Comparison of ENCODE assay signal across 10 cellular contexts in the genomic region with DNA sequence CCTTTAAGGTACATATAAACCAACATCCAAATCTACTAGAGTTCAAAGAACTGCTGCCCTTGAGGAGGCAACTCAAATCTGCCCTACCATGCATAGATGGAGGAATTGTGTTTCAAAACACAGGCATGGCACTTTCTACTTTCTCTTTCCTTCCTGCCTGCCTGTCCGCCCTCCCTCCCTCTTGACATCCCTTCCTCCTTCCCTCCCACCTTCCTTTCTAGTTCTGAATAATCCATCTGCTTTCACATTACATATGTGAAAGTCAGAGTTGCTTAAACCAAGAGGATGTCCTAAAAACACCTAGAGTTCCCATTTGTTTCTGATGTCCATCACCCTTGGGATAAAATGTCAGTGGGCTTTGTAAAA.
DNase-seq lines count a peak whose midpoint lies in the region; ATAC-seq lines count a peak whose summit lies in the region.
"Had no signal": no experiment of that assay in that cellular context is flagged by ENCODE, and none has a peak within 500 bp of the region (broad histone marks: within the 10 kb centered on the region; RNA-seq: fewer than 3 reads in every experiment).

No MANE protein-coding gene starts in this region.

- POLR2A ChIA-PET in activated naive CD8-positive, alpha-beta T cell treated with anti-CD3 and anti-CD28 coated beads, Interleukin-2, amount 10 ng/mL, durations not matched to agents 7 days and 5 days (lab: Charles Lee) = no interaction called here

- H3K27me3 Mint-ChIP-seq in activated T-cell treated with anti-CD3 and anti-CD28 coated beads, Interleukin-2, amount 50 U/mL, for 24 hours = no peaks in the 10 kb centered on the region
- no peaks in the 10 kb centered on the region for H3K27me3 Mint-ChIP-seq in activated naive CD8-positive, alpha-beta T cell treated with anti-CD3 and anti-CD28 coated beads, Interleukin-2, amount 10 ng/mL, durations not matched to agents 7 days and 5 days
- H3K27me3 Mint-ChIP-seq in stimulated activated memory B cell treated with anti-CD40 and anti-IgM and Interleukin-4, amounts not matched to agents 10 μg/mL and 1 μg/mL and 100 μg/mL, for 72 hours = no peaks in the 10 kb centered on the region

- peaks cover 96% of the 10 kb centered on the region for H3K4me1 Mint-ChIP-seq in activated T-cell treated with anti-CD3 and anti-CD28 coated beads, Interleukin-2, amount 50 U/mL, for 24 hours (ENCODE audit: low read depth)
- H3K4me1 Mint-ChIP-seq in activated naive CD8-positive, alpha-beta T cell treated with anti-CD3 and anti-CD28 coated beads, Interleukin-2, amount 10 ng/mL, durations not matched to agents 7 days and 5 days = peaks cover 63% of the 10 kb centered on the region
- H3K4me1 Mint-ChIP-seq in stimulated activated memory B cell treated with anti-CD40 and anti-IgM and Interleukin-4, amounts not matched to agents 10 μg/mL and 1 μg/mL and 100 μg/mL, for 72 hours = peaks cover 72% of the 10 kb centered on the region

- no peaks in the 10 kb centered on the region for H3K9me3 Mint-ChIP-seq in activated T-cell treated with anti-CD3 and anti-CD28 coated beads, Interleukin-2, amount 50 U/mL, for 24 hours
- no peaks in the 10 kb centered on the region for H3K9me3 Mint-ChIP-seq in activated naive CD8-positive, alpha-beta T cell treated with anti-CD3 and anti-CD28 coated beads, Interleukin-2, amount 10 ng/mL, durations not matched to agents 7 days and 5 days
- H3K9me3 Mint-ChIP-seq in stimulated activated memory B cell treated with anti-CD40 and anti-IgM and Interleukin-4, amounts not matched to agents 10 μg/mL and 1 μg/mL and 100 μg/mL, for 72 hours = no peaks in the 10 kb centered on the region
- H3K9me3 Mint-ChIP-seq: nephron had no signal

- peaks cover 99% of the 10 kb centered on the region for H3K36me3 Mint-ChIP-seq in activated T-cell treated with anti-CD3 and anti-CD28 coated beads, Interleukin-2, amount 50 U/mL, for 24 hours (ENCODE audit: low read depth)
- H3K36me3 Mint-ChIP-seq in activated naive CD8-positive, alpha-beta T cell treated with anti-CD3 and anti-CD28 coated beads, Interleukin-2, amount 10 ng/mL, durations not matched to agents 7 days and 5 days = peaks cover 48% of the 10 kb centered on the region
- peaks cover 69% of the 10 kb centered on the region for H3K36me3 Mint-ChIP-seq in stimulated activated memory B cell treated with anti-CD40 and anti-IgM and Interleukin-4, amounts not matched to agents 10 μg/mL and 1 μg/mL and 100 μg/mL, for 72 hours

- DNase-seq in activated T-cell treated with anti-CD3 and anti-CD28 coated beads, Interleukin-2, amount 50 U/mL, for 24 hours = no peak
- no peak for DNase-seq in activated T-cell treated with anti-CD3 and anti-CD28 coated beads, Interleukin-2, amount 50 U/mL, for 1 hour
- no peak for DNase-seq in activated naive CD8-positive, alpha-beta T cell treated with anti-CD3 and anti-CD28 coated beads, Interleukin-2, amount 10 ng/mL, durations not matched to agents 7 days and 5 days
- no peak for DNase-seq in stimulated activated naive CD4-positive, alpha-beta T cell treated with Interleukin-2 at 50 U/mL for 16 hours (lab: John Stamatoyannopoulos, UW)
- DNase-seq: effector CD4-positive, alpha-beta T cell had no signal

- no peak overlapping the region for H3K27ac Mint-ChIP-seq in activated T-cell treated with anti-CD3 and anti-CD28 coated beads, Interleukin-2, amount 50 U/mL, for 24 hours
- H3K27ac Mint-ChIP-seq in activated naive CD8-positive, alpha-beta T cell treated with anti-CD3 and anti-CD28 coated beads, Interleukin-2, amount 10 ng/mL, durations not matched to agents 7 days and 5 days = peak overlapping the region; percentile 86
- H3K27ac Mint-ChIP-seq in stimulated activated memory B cell treated with anti-CD40 and anti-IgM and Interleukin-4, amounts not matched to agents 10 μg/mL and 1 μg/mL and 100 μg/mL, for 72 hours = peak overlapping the region; percentile 86
- H3K27ac Mint-ChIP-seq: nephron had no signal

- ATAC-seq in HG02973 (IDR thresholded peaks at IDR 0.05; ENCODE audit: unreplicated experiment) (peak; percentile 77), GM19328 (IDR thresholded peaks at IDR 0.05; ENCODE audit: unreplicated experiment) (no peak), GM21737 (IDR thresholded peaks at IDR 0.05; ENCODE audit: unreplicated experiment) (no peak)
- ATAC-seq in activated naive CD8-positive, alpha-beta T cell treated with anti-CD3 and anti-CD28 coated beads, Interleukin-2, amount 10 ng/mL, durations not matched to agents 7 days and 5 days (ENCODE audit: low read depth) = peak; percentile 35
- ATAC-seq in stimulated activated memory B cell treated with anti-CD40 and anti-IgM and Interleukin-4, amounts not matched to agents 10 μg/mL and 1 μg/mL and 100 μg/mL, for 72 hours = peak; percentile 83

- H3K4me3 Mint-ChIP-seq in activated T-cell treated with anti-CD3 and anti-CD28 coated beads, Interleukin-2, amount 50 U/mL, for 24 hours = peak overlapping the region; percentile 20
- H3K4me3 Mint-ChIP-seq in activated naive CD8-positive, alpha-beta T cell treated with anti-CD3 and anti-CD28 coated beads, Interleukin-2, amount 10 ng/mL, durations not matched to agents 7 days and 5 days = peak overlapping the region; percentile 43
- H3K4me3 Mint-ChIP-seq in stimulated activated memory B cell treated with anti-CD40 and anti-IgM and Interleukin-4, amounts not matched to agents 10 μg/mL and 1 μg/mL and 100 μg/mL, for 72 hours = peak overlapping the region; percentile 50
- H3K4me3 Mint-ChIP-seq: nephron had no signal

Comparison
In these comparisons a context has a peak if more than half of its experiments do, and no peak if none do; other contexts are left out.
1. ATAC-seq: peak in HG02973 (single experiment), activated naive CD8-positive, alpha-beta T cell treated with anti-CD3 and anti-CD28 coated beads, Interleukin-2, amount 10 ng/mL, durations not matched to agents 7 days and 5 days (single experiment) and stimulated activated memory B cell treated with anti-CD40 and anti-IgM and Interleukin-4, amounts not matched to agents 10 μg/mL and 1 μg/mL and 100 μg/mL, for 72 hours (single experiment); none in GM19328 (single experiment) and GM21737 (single experiment).
2. Peak in every context shown above with its lines, with median percentiles within 50 percentile points of each other: H3K4me3 Mint-ChIP-seq.